In genomic region chr2:62475172-62476011, GRCh38 we compare ENCODE assay signal across 1 cellular context.
TF ChIP-seq lines count a peak whose summit lies in the region.

No MANE protein-coding gene starts in this region.

TF ChIP-seq in GM23338, 12 proteins besides CTCF, POLR2A, EP300 and RAD21 (continued from another document):
- TF ChIP-seq ZNF462 (CRISPR knock-in tag; IDR thresholded peaks at IDR 0.05) (no peak), ZNF331 (CRISPR knock-in tag; IDR thresholded peaks at IDR 0.05; ENCODE audit: low read depth) (no peak), NANOG (IDR thresholded peaks at IDR 0.05; ENCODE audit: borderline replicate concordance) (no peak), REST (IDR thresholded peaks at IDR 0.05; ENCODE audit: unreplicated experiment) (no peak), CREB1 (CRISPR knock-in tag; IDR thresholded peaks at IDR 0.05; ENCODE audit: low read depth) (no peak), ZNF114 (CRISPR knock-in tag; IDR thresholded peaks at IDR 0.05) (no peak)
